In genomic region chr16:88140195-88140594, GRCh38 we compare ENCODE assay signal across 7 cellular contexts.
DNase-seq lines count a peak whose midpoint lies in the region; ATAC-seq and TF ChIP-seq lines count a peak whose summit lies in the region.
"Not testable (repeated sequence)": the region's sequence is repeated elsewhere in the genome, so short reads cannot be mapped to it uniquely, and the experiment has no call there.

No MANE protein-coding gene starts in this region.

- not testable (repeated sequence) for H3K27me3 Mint-ChIP-seq in CD4-positive, alpha-beta T cell; activated CD4-positive, alpha-beta T cell treated with anti-CD3 and anti-CD28 coated beads for 36 hours; naive thymus-derived CD4-positive, alpha-beta T cell

- ATAC-seq in CD4-positive, alpha-beta T cell (ENCODE audit: poor library complexity) = peak; percentile 48
- ATAC-seq in HG02798 (IDR thresholded peaks at IDR 0.05; ENCODE audit: poor library complexity, unreplicated experiment) = peak; percentile 60
- ATAC-seq in activated CD4-positive, alpha-beta T cell treated with anti-CD3 and anti-CD28 coated beads for 36 hours = peak; percentile 49
- not testable (repeated sequence) for ATAC-seq in Right ventricle myocardium superior (ENCODE audit: poor library complexity); aorta (ENCODE audit: low FRiP score)
- ATAC-seq in naive thymus-derived CD4-positive, alpha-beta T cell = peak; percentile 72

- TF ChIP-seq CTCF in CD4-positive, alpha-beta T cell (IDR thresholded peaks at IDR 0.05) = not testable (repeated sequence)

- H3K27ac Mint-ChIP-seq in CD4-positive, alpha-beta T cell; activated CD4-positive, alpha-beta T cell treated with anti-CD3 and anti-CD28 coated beads for 36 hours; naive thymus-derived CD4-positive, alpha-beta T cell: not testable (repeated sequence)

- intact Hi-C loops in CD4-positive, alpha-beta T cell (cut with DNase I, micrococcal nuclease); activated CD4-positive, alpha-beta T cell treated with anti-CD3 and anti-CD28 coated beads for 36 hours (cut with DNase I, micrococcal nuclease); Right ventricle myocardium superior (cut with DNase I); naive thymus-derived CD4-positive, alpha-beta T cell (cut with micrococcal nuclease); aorta (cut with DNase I): not testable (repeated sequence)

- H3K4me1 Mint-ChIP-seq in CD4-positive, alpha-beta T cell (ENCODE audit: low read depth); activated CD4-positive, alpha-beta T cell treated with anti-CD3 and anti-CD28 coated beads for 36 hours; naive thymus-derived CD4-positive, alpha-beta T cell: not testable (repeated sequence)

- not testable (repeated sequence) for H3K4me3 Mint-ChIP-seq in CD4-positive, alpha-beta T cell; activated CD4-positive, alpha-beta T cell treated with anti-CD3 and anti-CD28 coated beads for 36 hours; naive thymus-derived CD4-positive, alpha-beta T cell

- not testable (repeated sequence) for H3K27ac ChIP-seq in CD4-positive, alpha-beta T cell (ENCODE audit: low read depth, low read length); naive thymus-derived CD4-positive, alpha-beta T cell (ENCODE audit: low read depth, low read length); aorta (ENCODE audit: low read depth in 1 of 2, low read length in 2 of 2)

- H3K4me1 ChIP-seq in naive thymus-derived CD4-positive, alpha-beta T cell (ENCODE audit: control insufficient read depth in 2 of 2, insufficient read depth in 2 of 2, low read length in 2 of 2); aorta (ENCODE audit: control insufficient read depth in 1 of 2, insufficient read depth in 2 of 2, low read length in 2 of 2): not testable (repeated sequence)

- not testable (repeated sequence) for H3K36me3 ChIP-seq in naive thymus-derived CD4-positive, alpha-beta T cell (ENCODE audit: control insufficient read depth in 2 of 3, insufficient read depth in 3 of 3, low read length in 3 of 3); aorta (ENCODE audit: control insufficient read depth in 1 of 2, insufficient read depth in 2 of 2, low read length in 1 of 2)

- POLR2A ChIA-PET in CD4-positive, alpha-beta T cell (lab: Charles Lee); activated CD4-positive, alpha-beta T cell treated with anti-CD3 and anti-CD28 coated beads for 36 hours (lab: Charles Lee); naive thymus-derived CD4-positive, alpha-beta T cell (lab: Charles Lee): not testable (repeated sequence)

- peaks cover 10% of the 10 kb centered on the region for H3K9me3 Mint-ChIP-seq in CD4-positive, alpha-beta T cell
- peaks cover 10% of the 10 kb centered on the region for H3K9me3 Mint-ChIP-seq in activated CD4-positive, alpha-beta T cell treated with anti-CD3 and anti-CD28 coated beads for 36 hours (ENCODE audit: low read depth)
- peaks cover 5 to 26% (median 16%) of the 10 kb centered on the region in 11 donors for H3K9me3 Mint-ChIP-seq in naive thymus-derived CD4-positive, alpha-beta T cell

- H3K4me3 ChIP-seq in naive thymus-derived CD4-positive, alpha-beta T cell (ENCODE audit: low read length); aorta (ENCODE audit: low read length in 2 of 2): not testable (repeated sequence)

- CTCF ChIA-PET in CD4-positive, alpha-beta T cell (lab: Charles Lee); activated CD4-positive, alpha-beta T cell treated with anti-CD3 and anti-CD28 coated beads for 36 hours (lab: Charles Lee); naive thymus-derived CD4-positive, alpha-beta T cell (lab: Charles Lee): not testable (repeated sequence)

- not testable (repeated sequence) for H3K9me3 ChIP-seq in CD4-positive, alpha-beta T cell (ENCODE audit: control insufficient read depth, low read length); naive thymus-derived CD4-positive, alpha-beta T cell (ENCODE audit: control insufficient read depth in 2 of 3, low read length in 3 of 3); aorta (ENCODE audit: control insufficient read depth, low read length)

- not testable (repeated sequence) for H3K27me3 ChIP-seq in CD4-positive, alpha-beta T cell (ENCODE audit: control insufficient read depth, insufficient read depth, low read length); naive thymus-derived CD4-positive, alpha-beta T cell (ENCODE audit: control insufficient read depth in 2 of 2, insufficient read depth in 2 of 2, low read length in 2 of 2); aorta (ENCODE audit: control insufficient read depth in 1 of 2, insufficient read depth in 2 of 2, low read length in 1 of 2)

- H3K36me3 Mint-ChIP-seq in CD4-positive, alpha-beta T cell (ENCODE audit: low read depth); activated CD4-positive, alpha-beta T cell treated with anti-CD3 and anti-CD28 coated beads for 36 hours (ENCODE audit: low read depth); naive thymus-derived CD4-positive, alpha-beta T cell: not testable (repeated sequence)

- DNase-seq in CD4-positive, alpha-beta T cell = peak in 1 of 10 experiments; percentile 67
- DNase-seq in RPMI8226 (peak; percentile 33), Right ventricle myocardium superior (peak; percentile 15), aorta (peak; percentile 5 to 14)
- peak; percentile 45 for DNase-seq in activated CD4-positive, alpha-beta T cell treated with anti-CD3 and anti-CD28 coated beads for 36 hours
- not testable (repeated sequence) for DNase-seq in naive thymus-derived CD4-positive, alpha-beta T cell

- WGBS in aorta, 2 donors = 92 to 94% methylated on average over 20 of the region's 20 CpGs
